In genomic region chr17:45149037-45149668, GRCh38 we compare ENCODE assay signal across 8 cellular contexts. TPM values are rescaled to one million over a fixed set of nuclear protein-coding genes. Genes with fewer than 3 reads are reported as not detected.
DNase-seq lines count a peak whose midpoint lies in the region; ATAC-seq and TF ChIP-seq lines count a peak whose summit lies in the region.

No MANE protein-coding gene starts in this region.

- POLR2A ChIA-PET in HEK293 (lab: Yijun Ruan, JAX), result interaction anchor here (0.6 to 8.3 kb wide), 60 partner anchors 11 to 384 kb away, joined by 3 to 700 read pairs (median 4); partner anchors contain the start of genes ACBD4, EFTUD2, FMNL1 and GJC1

- no peak for ATAC-seq in GM18519 (IDR thresholded peaks at IDR 0.05; ENCODE audit: low FRiP score, unreplicated experiment)

- intact Hi-C loops in breast epithelium (cut with DNase I; ENCODE audit: low total_unique reads), result no loop called here

- H3K4me1 ChIP-seq in HEK293 (ENCODE audit: control insufficient read depth, insufficient read depth, low read length) (peaks cover 10% of the 10 kb centered on the region; the same call in 1 of the 2 replicates), breast epithelium (peaks cover 9 to 19% of the 10 kb centered on the region in 2 donors), iPS-18a (ENCODE audit: control insufficient read depth, low read depth, low read length) (peaks cover 18% of the 10 kb centered on the region)

- peak overlapping the region; percentile 61 for H3K4me3 ChIP-seq in HEK293 (ENCODE audit: low read depth, low read length)
- H3K4me3 ChIP-seq in WERI-Rb-1 (ENCODE audit: low read depth, low read length), result peak overlapping the region; percentile 57
- H3K4me3 ChIP-seq in breast epithelium, result peak overlapping the region; percentile 66 to 83 (median 71)
- H3K4me3 ChIP-seq in iPS-18a (ENCODE audit: low read length), result peak overlapping the region; percentile 97
- H3K4me3 ChIP-seq in skeletal muscle cell (ENCODE audit: low read depth, low read length), result peak overlapping the region; percentile 83

- no peaks in the 10 kb centered on the region for H3K9me3 ChIP-seq in HEK293 (ENCODE audit: control insufficient read depth, insufficient read depth, low read depth, low read length)
- no peaks in the 10 kb centered on the region for H3K9me3 ChIP-seq in WERI-Rb-1 (ENCODE audit: severe bottlenecking)
- H3K9me3 ChIP-seq in breast epithelium, result no peaks in the 10 kb centered on the region
- H3K9me3 ChIP-seq in iPS-18a (ENCODE audit: control insufficient read depth, low read depth, low read length), result no peaks in the 10 kb centered on the region

- H3K36me3 ChIP-seq in HEK293 (ENCODE audit: control insufficient read depth in 2 of 2, insufficient read depth in 1 of 2, low read length in 2 of 2), result peaks cover 0 to 6% of the 10 kb centered on the region in 2 experiments; a peak in 1 of 3 replicates
- no peaks in the 10 kb centered on the region for H3K36me3 ChIP-seq in WERI-Rb-1
- no peaks in the 10 kb centered on the region for H3K36me3 ChIP-seq in breast epithelium
- no peaks in the 10 kb centered on the region for H3K36me3 ChIP-seq in iPS-18a (ENCODE audit: control insufficient read depth, low read depth, low read length)

- no peak for TF ChIP-seq POLR2A in breast epithelium (IDR thresholded peaks at IDR 0.05)

- H3K9ac ChIP-seq in iPS-18a (ENCODE audit: low read length), result peak overlapping the region; percentile 70

- TF ChIP-seq CTCF in HEK293 (tag by site-specific recombination; IDR thresholded peaks at IDR 0.05) (peak; percentile 98), WERI-Rb-1 (IDR thresholded peaks at IDR 0.05; ENCODE audit: low read depth, low read length) (peak; percentile 98), breast epithelium (IDR thresholded peaks at IDR 0.05) (peak; percentile 56 to 90 (median 76))

- CTCF ChIA-PET in HEK293 (lab: Yijun Ruan, JAX), result interaction anchor here (0.7 to 10.8 kb wide), 32 partner anchors 11 to 268 kb away, joined by 3 to 209 read pairs (median 5); partner anchors contain the start of genes ACBD4, FMNL1, HEXIM2 and PLCD3

- DNase-seq in Caki2 (ENCODE audit: low read depth) (peak; percentile 88), NCI-H2196 (lab: John Stamatoyannopoulos, UW; ENCODE audit: unreplicated experiment) (peak; percentile 79), WERI-Rb-1 (peak; percentile 96), breast epithelium (ENCODE audit: low spot score in 2 of 2) (peak; percentile 86 to 90), skeletal muscle cell (ENCODE audit: low read depth) (no peak)

- H3K27me3 ChIP-seq in WERI-Rb-1 (ENCODE audit: insufficient read depth, low read depth, severe bottlenecking), result no peaks in the 10 kb centered on the region
- no peaks in the 10 kb centered on the region for H3K27me3 ChIP-seq in breast epithelium
- H3K27me3 ChIP-seq in iPS-18a (ENCODE audit: control insufficient read depth, insufficient read depth, low read length), result no peaks in the 10 kb centered on the region

- in situ Hi-C loops in Caki2 (cut with HindIII; ENCODE audit: low pct_unique_long_range_greater_than_20kb, low sequenced_read_pairs), result no loop called here

- peak overlapping the region; percentile 86 for H3K27ac ChIP-seq in HEK293 (ENCODE audit: extremely low read depth, low read depth, low read length)
- H3K27ac ChIP-seq in WERI-Rb-1, result peak overlapping the region; percentile 80
- peak overlapping the region; percentile 94 to 100 for H3K27ac ChIP-seq in breast epithelium
- peak overlapping the region; percentile 41 for H3K27ac ChIP-seq in iPS-18a (ENCODE audit: low read length)

TF ChIP-seq in HEK293, 187 proteins besides CTCF, POLR2A, EP300 and RAD21 (continues in another document):
- TF ChIP-seq, protein P1, sequence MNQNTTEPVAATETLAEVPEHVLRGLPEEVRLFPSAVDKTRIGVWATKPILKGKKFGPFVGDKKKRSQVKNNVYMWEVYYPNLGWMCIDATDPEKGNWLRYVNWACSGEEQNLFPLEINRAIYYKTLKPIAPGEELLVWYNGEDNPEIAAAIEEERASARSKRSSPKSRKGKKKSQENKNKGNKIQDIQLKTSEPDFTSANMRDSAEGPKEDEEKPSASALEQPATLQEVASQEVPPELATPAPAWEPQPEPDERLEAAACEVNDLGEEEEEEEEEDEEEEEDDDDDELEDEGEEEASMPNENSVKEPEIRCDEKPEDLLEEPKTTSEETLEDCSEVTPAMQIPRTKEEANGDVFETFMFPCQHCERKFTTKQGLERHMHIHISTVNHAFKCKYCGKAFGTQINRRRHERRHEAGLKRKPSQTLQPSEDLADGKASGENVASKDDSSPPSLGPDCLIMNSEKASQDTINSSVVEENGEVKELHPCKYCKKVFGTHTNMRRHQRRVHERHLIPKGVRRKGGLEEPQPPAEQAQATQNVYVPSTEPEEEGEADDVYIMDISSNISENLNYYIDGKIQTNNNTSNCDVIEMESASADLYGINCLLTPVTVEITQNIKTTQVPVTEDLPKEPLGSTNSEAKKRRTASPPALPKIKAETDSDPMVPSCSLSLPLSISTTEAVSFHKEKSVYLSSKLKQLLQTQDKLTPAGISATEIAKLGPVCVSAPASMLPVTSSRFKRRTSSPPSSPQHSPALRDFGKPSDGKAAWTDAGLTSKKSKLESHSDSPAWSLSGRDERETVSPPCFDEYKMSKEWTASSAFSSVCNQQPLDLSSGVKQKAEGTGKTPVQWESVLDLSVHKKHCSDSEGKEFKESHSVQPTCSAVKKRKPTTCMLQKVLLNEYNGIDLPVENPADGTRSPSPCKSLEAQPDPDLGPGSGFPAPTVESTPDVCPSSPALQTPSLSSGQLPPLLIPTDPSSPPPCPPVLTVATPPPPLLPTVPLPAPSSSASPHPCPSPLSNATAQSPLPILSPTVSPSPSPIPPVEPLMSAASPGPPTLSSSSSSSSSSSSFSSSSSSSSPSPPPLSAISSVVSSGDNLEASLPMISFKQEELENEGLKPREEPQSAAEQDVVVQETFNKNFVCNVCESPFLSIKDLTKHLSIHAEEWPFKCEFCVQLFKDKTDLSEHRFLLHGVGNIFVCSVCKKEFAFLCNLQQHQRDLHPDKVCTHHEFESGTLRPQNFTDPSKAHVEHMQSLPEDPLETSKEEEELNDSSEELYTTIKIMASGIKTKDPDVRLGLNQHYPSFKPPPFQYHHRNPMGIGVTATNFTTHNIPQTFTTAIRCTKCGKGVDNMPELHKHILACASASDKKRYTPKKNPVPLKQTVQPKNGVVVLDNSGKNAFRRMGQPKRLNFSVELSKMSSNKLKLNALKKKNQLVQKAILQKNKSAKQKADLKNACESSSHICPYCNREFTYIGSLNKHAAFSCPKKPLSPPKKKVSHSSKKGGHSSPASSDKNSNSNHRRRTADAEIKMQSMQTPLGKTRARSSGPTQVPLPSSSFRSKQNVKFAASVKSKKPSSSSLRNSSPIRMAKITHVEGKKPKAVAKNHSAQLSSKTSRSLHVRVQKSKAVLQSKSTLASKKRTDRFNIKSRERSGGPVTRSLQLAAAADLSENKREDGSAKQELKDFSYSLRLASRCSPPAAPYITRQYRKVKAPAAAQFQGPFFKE (tag by site-specific recombination; IDR thresholded peaks at IDR 0.05; ENCODE audit: borderline replicate concordance), result no peak
- TF ChIP-seq ZNF416 (tag by site-specific recombination; IDR thresholded peaks at IDR 0.05) (no peak), ZNF423 (tag by site-specific recombination; IDR thresholded peaks at IDR 0.05) (peak; percentile 82), GLIS2 (tag by site-specific recombination; IDR thresholded peaks at IDR 0.05) (peak; percentile 88), ZNF777 (tag by site-specific recombination; IDR thresholded peaks at IDR 0.05; ENCODE audit: borderline replicate concordance) (0 out of 2 replicates have a peak, but pooled peaks have one; percentile 37), ZNF791 (tag by site-specific recombination; IDR thresholded peaks at IDR 0.05) (no peak), MZF1 (tag by site-specific recombination; IDR thresholded peaks at IDR 0.05; ENCODE audit: borderline replicate concordance) (peak; percentile 44; the same call in 1 of the 2 replicates), ZFHX2 (tag by site-specific recombination; conservative IDR thresholded peaks at IDR 0.05) (no peak), ZNF561 (tag by site-specific recombination; IDR thresholded peaks at IDR 0.05; ENCODE audit: borderline replicate concordance) (peak; percentile 31; the same call in 1 of the 2 replicates)
- TF ChIP-seq, protein P2, sequence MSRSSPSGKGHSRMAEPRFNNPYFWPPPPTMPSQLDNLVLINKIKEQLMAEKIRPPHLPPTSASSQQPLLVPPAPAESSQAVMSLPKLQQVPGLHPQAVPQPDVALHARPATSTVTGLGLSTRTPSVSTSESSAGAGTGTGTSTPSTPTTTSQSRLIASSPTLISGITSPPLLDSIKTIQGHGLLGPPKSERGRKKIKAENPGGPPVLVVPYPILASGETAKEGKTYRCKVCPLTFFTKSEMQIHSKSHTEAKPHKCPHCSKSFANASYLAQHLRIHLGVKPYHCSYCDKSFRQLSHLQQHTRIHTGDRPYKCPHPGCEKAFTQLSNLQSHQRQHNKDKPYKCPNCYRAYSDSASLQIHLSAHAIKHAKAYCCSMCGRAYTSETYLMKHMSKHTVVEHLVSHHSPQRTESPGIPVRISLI (tag by site-specific recombination; IDR thresholded peaks at IDR 0.05), result peak; percentile 97
- TF ChIP-seq, protein P3, sequence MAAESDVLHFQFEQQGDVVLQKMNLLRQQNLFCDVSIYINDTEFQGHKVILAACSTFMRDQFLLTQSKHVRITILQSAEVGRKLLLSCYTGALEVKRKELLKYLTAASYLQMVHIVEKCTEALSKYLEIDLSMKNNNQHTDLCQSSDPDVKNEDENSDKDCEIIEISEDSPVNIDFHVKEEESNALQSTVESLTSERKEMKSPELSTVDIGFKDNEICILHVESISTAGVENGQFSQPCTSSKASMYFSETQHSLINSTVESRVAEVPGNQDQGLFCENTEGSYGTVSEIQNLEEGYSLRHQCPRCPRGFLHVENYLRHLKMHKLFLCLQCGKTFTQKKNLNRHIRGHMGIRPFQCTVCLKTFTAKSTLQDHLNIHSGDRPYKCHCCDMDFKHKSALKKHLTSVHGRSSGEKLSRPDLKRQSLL (tag by site-specific recombination; IDR thresholded peaks at IDR 0.05), result no peak

RNA-seq across cellular contexts. Expression of gene HEXIM1, which starts 0.9 kb away (rescaled TPM):
- 11.6 and 13.0 TPM in 2 replicates for total RNA-seq in Caki2 (2014; rRNA removed; shearing (Covaris generic); ENCODE audit: low replicate concordance)
- 10 to 100 TPM; 21.3 to 35.6 (median 33.4) TPM for total RNA-seq in breast epithelium

RNA-seq across cellular contexts. Expression of gene HEXIM2, which starts 12.5 kb away (rescaled TPM):
- 36.7 and 53.4 TPM in 2 replicates for total RNA-seq in Caki2 (2014; rRNA removed; shearing (Covaris generic); ENCODE audit: low replicate concordance)
- total RNA-seq in breast epithelium, result 10 to 100 TPM in 2 of 3 donors, 1 to 10 TPM in 1; 6.6 to 13.3 (median 13.2) TPM

RNA-seq across cellular contexts. Expression of gene ACBD4, which starts 13.7 kb away (rescaled TPM):
- 7.8 and 16.7 TPM in 2 replicates for total RNA-seq in Caki2 (2014; rRNA removed; shearing (Covaris generic); ENCODE audit: low replicate concordance)
- 10 to 100 TPM; 13.8 to 28.8 (median 15.7) TPM for total RNA-seq in breast epithelium

RNA-seq across cellular contexts. Expression of gene PLCD3, which starts 16.8 kb away (rescaled TPM):
- total RNA-seq in Caki2 (2014; rRNA removed; shearing (Covaris generic); ENCODE audit: low replicate concordance), result 74.9 and 164 TPM in 2 replicates
- 10 to 100 TPM; 30.8 to 62.2 (median 41.1) TPM for total RNA-seq in breast epithelium

Comparison
In these comparisons a context has a peak if more than half of its experiments do, and no peak if none do; other contexts are left out.
1. H3K27ac ChIP-seq: peak in every context shown above with its lines; median percentile 97 in breast epithelium; 86 in HEK293; 80 in WERI-Rb-1; 41 in iPS-18a.